ENCODE assay signal across 21 cellular contexts in genomic region chr2:40164736-40165502, GRCh38.
DNase-seq lines count a peak whose midpoint lies in the region; ATAC-seq lines count a peak whose summit lies in the region.
"Had no signal": no experiment of that assay in that cellular context is flagged by ENCODE, and none has a peak within 500 bp of the region (broad histone marks: within the 10 kb centered on the region; RNA-seq: fewer than 3 reads in every experiment).

No MANE protein-coding gene starts in this region.

- peak overlapping the region in 1 of 2 donors; percentile 31 for H3K4me3 ChIP-seq in stomach smooth muscle (ENCODE audit: low read length in 2 of 2)
- H3K4me3 ChIP-seq: coronary artery had no signal

- peaks cover 17 to 19% of the 10 kb centered on the region in 2 donors for H3K36me3 ChIP-seq in stomach smooth muscle (ENCODE audit: control insufficient read depth in 2 of 2, insufficient read depth in 2 of 2, low read length in 2 of 2)
- H3K36me3 ChIP-seq: neutrophil had no signal

- H3K9ac ChIP-seq in stomach smooth muscle (ENCODE audit: low read length in 2 of 2): no peak overlapping the region
- H3K9ac ChIP-seq: KMS-11 had no signal

- H3K27me3 ChIP-seq in stomach smooth muscle (ENCODE audit: control insufficient read depth in 1 of 2, insufficient read depth in 2 of 2, low read length in 2 of 2): no peaks in the 10 kb centered on the region
- H3K27me3 ChIP-seq: neutrophil had no signal

- H3K27ac ChIP-seq in stomach smooth muscle (ENCODE audit: low read length): peak overlapping the region; percentile 47
- H3K27ac ChIP-seq: KMS-11, neutrophil had no signal

- peak; percentile 66 for ATAC-seq in left lobe of liver
- ATAC-seq in GM19351 (IDR thresholded peaks at IDR 0.05; ENCODE audit: unreplicated experiment): no peak
- ATAC-seq: activated T-helper 17 cell treated with anti-CD3 and anti-CD28 coated beads, Interleukin-2, amount 50 U/mL, for 72 hours; CD8-positive, alpha-beta T cell had no signal

- DNase-seq in NCI-H1092 (lab: John Stamatoyannopoulos, UW) (peak; percentile 22), NCI-H1092 treated with DMSO at 0.1 percent for 48 hours (lab: John Stamatoyannopoulos, UW) (no peak), fibroblast of gingiva (ENCODE audit: low read depth) (peak; percentile 28), left lobe of liver (ENCODE audit: low spot score) (no peak), NCI-H2107 (lab: John Stamatoyannopoulos, UW) (no peak), LoVo (ENCODE audit: low spot score) (no peak)
- DNase-seq: 8988T; activated CD8-positive, alpha-beta memory T cell treated with anti-CD3 and anti-CD28 coated beads, Interleukin-2, amount 50 U/mL, for 4 hours; activated naive CD8-positive, alpha-beta T cell treated with anti-CD3 and anti-CD28 coated beads, Interleukin-2, amount 10 ng/mL, durations not matched to agents 7 days and 5 days; AML-193; CD8-positive, alpha-beta T cell; NCI-H1048; NCI-H510A treated with DMSO at 0.1 percent for 48 hours; T-helper 9 cell; trophoblast cell had no signal

- H3K4me1 ChIP-seq in stomach smooth muscle (ENCODE audit: control insufficient read depth, insufficient read depth, low read length): peaks cover 21% of the 10 kb centered on the region

- H3K9me3 ChIP-seq in stomach smooth muscle (ENCODE audit: control insufficient read depth in 2 of 2, low read length in 2 of 2): no peaks in the 10 kb centered on the region
- H3K9me3 ChIP-seq: neutrophil had no signal

Comparison
In these comparisons a context has a peak if more than half of its experiments do, and no peak if none do; other contexts are left out.
1. DNase-seq: peak in NCI-H1092 (single experiment) and fibroblast of gingiva (single experiment); none in NCI-H1092 treated with DMSO at 0.1 percent for 48 hours (single experiment), left lobe of liver (single experiment), NCI-H2107 (single experiment) and LoVo (single experiment).